ENCODE assay signal across 10 cellular contexts in the genomic region with DNA sequence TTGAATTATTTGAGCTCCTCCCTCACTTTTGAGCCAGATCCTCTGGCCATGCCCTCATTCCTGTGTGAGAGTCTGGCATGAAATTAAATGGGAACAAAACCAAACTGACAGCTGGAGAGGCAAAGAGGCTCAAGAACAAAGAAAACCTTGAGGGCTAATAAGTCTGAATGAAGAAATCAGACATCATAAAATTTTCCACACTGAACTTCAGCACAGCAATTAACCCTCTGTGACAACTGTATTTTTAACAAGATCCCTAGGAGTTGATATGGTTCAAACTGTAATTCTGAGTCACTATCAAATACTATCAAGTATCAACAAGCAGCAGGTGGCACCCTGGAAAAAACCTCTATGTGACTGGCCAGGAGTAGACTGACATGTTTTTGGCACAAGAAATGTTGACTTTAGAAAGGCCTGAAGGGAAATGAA.
DNase-seq lines count a peak whose midpoint lies in the region; ATAC-seq and TF ChIP-seq lines count a peak whose summit lies in the region.
"Had no signal": no experiment of that assay in that cellular context is flagged by ENCODE, and none has a peak within 500 bp of the region (broad histone marks: within the 10 kb centered on the region; RNA-seq: fewer than 3 reads in every experiment).

No MANE protein-coding gene starts in this region.

- peaks cover 28% of the 10 kb centered on the region for H3K36me3 Mint-ChIP-seq in activated CD8-positive, alpha-beta T cell treated with anti-CD3 and anti-CD28 coated beads, Interleukin-2, amount 10 ng/mL, durations not matched to agents 7 days and 5 days (ENCODE audit: low read depth)
- peaks cover 24 to 41% (median 37%) of the 10 kb centered on the region in 3 donors for H3K36me3 Mint-ChIP-seq in immature natural killer cell

- no peak overlapping the region for H3K4me3 ChIP-seq in H7 (ENCODE audit: insufficient read depth, low read depth, low read length)
- H3K4me3 ChIP-seq: BLaER1 had no signal

- H3K4me1 Mint-ChIP-seq in activated CD8-positive, alpha-beta T cell treated with anti-CD3 and anti-CD28 coated beads, Interleukin-2, amount 10 ng/mL, durations not matched to agents 7 days and 5 days (ENCODE audit: low read depth) = peaks cover 27% of the 10 kb centered on the region
- H3K4me1 Mint-ChIP-seq in immature natural killer cell = peaks cover 3 to 11% of the 10 kb centered on the region in 2 donors
- H3K4me1 Mint-ChIP-seq: H9 had no signal

- H3K27me3 ChIP-seq in H7 (ENCODE audit: control insufficient read depth, insufficient read depth, low read length) = no peaks in the 10 kb centered on the region
- H3K27me3 ChIP-seq: BLaER1 had no signal

- POLR2A ChIA-PET in activated CD8-positive, alpha-beta T cell treated with anti-CD3 and anti-CD28 coated beads, Interleukin-2, amount 10 ng/mL, durations not matched to agents 7 days and 5 days (lab: Charles Lee) = no interaction called here

- CTCF ChIA-PET in activated CD8-positive, alpha-beta T cell treated with anti-CD3 and anti-CD28 coated beads, Interleukin-2, amount 10 ng/mL, durations not matched to agents 7 days and 5 days (lab: Charles Lee) = no interaction called here

- H3K4me3 Mint-ChIP-seq in activated CD8-positive, alpha-beta T cell treated with anti-CD3 and anti-CD28 coated beads, Interleukin-2, amount 10 ng/mL, durations not matched to agents 7 days and 5 days = no peak overlapping the region
- no peak overlapping the region for H3K4me3 Mint-ChIP-seq in immature natural killer cell
- H3K4me3 Mint-ChIP-seq: H9 had no signal

- no peaks in the 10 kb centered on the region for H3K27me3 Mint-ChIP-seq in activated CD8-positive, alpha-beta T cell treated with anti-CD3 and anti-CD28 coated beads, Interleukin-2, amount 10 ng/mL, durations not matched to agents 7 days and 5 days (ENCODE audit: low read depth)
- H3K27me3 Mint-ChIP-seq in immature natural killer cell (ENCODE audit: low read depth in 3 of 3) = peaks cover 0 to 1% (median 0%) of the 10 kb centered on the region in 3 donors

- peak overlapping the region; percentile 49 for H3K27ac ChIP-seq in 22Rv1
- H3K27ac ChIP-seq: BLaER1 had no signal

- no peak overlapping the region for H3K27ac Mint-ChIP-seq in activated CD8-positive, alpha-beta T cell treated with anti-CD3 and anti-CD28 coated beads, Interleukin-2, amount 10 ng/mL, durations not matched to agents 7 days and 5 days
- H3K27ac Mint-ChIP-seq in immature natural killer cell = no peak overlapping the region
- H3K27ac Mint-ChIP-seq: H9 had no signal

- DNase-seq in NCI-H1092 (lab: John Stamatoyannopoulos, UW) (peak; percentile 71), amniotic epithelial cell (ENCODE audit: low read depth) (peak; percentile 25), hepatic stellate cell (ENCODE audit: low spot score) (peak; percentile 14), H7 (no peak), immature natural killer cell (no peak)
- no peak for DNase-seq in activated CD8-positive, alpha-beta T cell treated with anti-CD3 and anti-CD28 coated beads, Interleukin-2, amount 10 ng/mL, durations not matched to agents 7 days and 5 days
- DNase-seq: H9 had no signal

- peaks cover 3% of the 10 kb centered on the region; the same call in 1 of the 2 replicates for H3K36me3 ChIP-seq in H7 (replicated peaks; ENCODE audit: control insufficient read depth, insufficient read depth, low read length)

- no peaks in the 10 kb centered on the region for H3K9me3 Mint-ChIP-seq in activated CD8-positive, alpha-beta T cell treated with anti-CD3 and anti-CD28 coated beads, Interleukin-2, amount 10 ng/mL, durations not matched to agents 7 days and 5 days (ENCODE audit: insufficient read depth)
- no peaks in the 10 kb centered on the region for H3K9me3 Mint-ChIP-seq in immature natural killer cell
- H3K9me3 Mint-ChIP-seq: H9 had no signal

- no peak for ATAC-seq in HG03108 (IDR thresholded peaks at IDR 0.05; ENCODE audit: unreplicated experiment)
- ATAC-seq in activated CD8-positive, alpha-beta T cell treated with anti-CD3 and anti-CD28 coated beads, Interleukin-2, amount 10 ng/mL, durations not matched to agents 7 days and 5 days = no peak

- TF ChIP-seq CTCF in 22Rv1 (IDR thresholded peaks at IDR 0.05) = no peak

Comparison
In these comparisons a context has a peak if more than half of its experiments do, and no peak if none do; other contexts are left out.
1. DNase-seq: peak in NCI-H1092 (single experiment), amniotic epithelial cell (single experiment) and hepatic stellate cell (single experiment); none in H7 (single experiment), activated CD8-positive, alpha-beta T cell treated with anti-CD3 and anti-CD28 coated beads, Interleukin-2, amount 10 ng/mL, durations not matched to agents 7 days and 5 days (single experiment) and immature natural killer cell (0 of 3).